Comparison of ENCODE assay signal across 27 cellular contexts in genomic region chrX:22025751-22026150, GRCh38. TPM values are rescaled to one million over a fixed set of nuclear protein-coding genes. Genes with fewer than 3 reads are reported as not detected.
"Had no signal": no experiment of that assay in that cellular context is flagged by ENCODE, and none has a peak within 500 bp of the region (broad histone marks: within the 10 kb centered on the region; RNA-seq: fewer than 3 reads in every experiment).

No MANE protein-coding gene starts in this region.

- H3K27me3 Mint-ChIP-seq: activated naive CD8-positive, alpha-beta T cell treated with anti-CD3 and anti-CD28 coated beads for 36 hours; dendritic cell treated with granulocyte-macrophage colony-stimulating factor and Interleukin-4, amounts not matched to agents 40 ng/mL and 50 ng/mL, for 4 days; stimulated activated memory B cell treated with anti-CD40 and anti-IgM and Interleukin-4, amounts not matched to agents 10 μg/mL and 1 μg/mL and 100 μg/mL, for 72 hours; T-helper 17 cell had no signal

- H3K27me3 ChIP-seq: foreskin keratinocyte, ovary, stomach, suprapubic skin, tibial nerve, uterus had no signal

- H3K27ac Mint-ChIP-seq: activated naive CD8-positive, alpha-beta T cell treated with anti-CD3 and anti-CD28 coated beads for 36 hours; activated T-helper 2 cell treated with anti-CD3 and anti-CD28 coated beads, Interferon-gamma antibody, Interleukin-2, Interleukin-4, amounts not matched to agents 10 μg/mL and 5 μg/mL and 100 μg/mL, durations not matched to agents 14 hours and 24 hours and 36 hours; dendritic cell treated with granulocyte-macrophage colony-stimulating factor and Interleukin-4, amounts not matched to agents 40 ng/mL and 50 ng/mL, for 4 days; mesothelial cell of epicardium; naive thymus-derived CD8-positive, alpha-beta T cell; stimulated activated memory B cell treated with anti-CD40 and anti-IgM and Interleukin-4, amounts not matched to agents 10 μg/mL and 1 μg/mL and 100 μg/mL, for 72 hours; T-helper 17 cell had no signal

- H3K9me3 Mint-ChIP-seq: activated naive CD8-positive, alpha-beta T cell treated with anti-CD3 and anti-CD28 coated beads for 36 hours; activated T-cell treated with anti-CD3 and anti-CD28 coated beads, Interleukin-2, amount 50 U/mL, for 4 hours; activated T-helper 2 cell treated with anti-CD3 and anti-CD28 coated beads, Interferon-gamma antibody, Interleukin-2, Interleukin-4, amounts not matched to agents 10 μg/mL and 5 μg/mL and 100 μg/mL, durations not matched to agents 14 hours and 24 hours and 36 hours; dendritic cell treated with granulocyte-macrophage colony-stimulating factor and Interleukin-4, amounts not matched to agents 40 ng/mL and 50 ng/mL, for 4 days; naive thymus-derived CD8-positive, alpha-beta T cell; stimulated activated memory B cell treated with anti-CD40 and anti-IgM and Interleukin-4, amounts not matched to agents 10 μg/mL and 1 μg/mL and 100 μg/mL, for 72 hours had no signal

- H3K27ac ChIP-seq: foreskin keratinocyte, left ventricle myocardium inferior, ovary, psoas muscle, skin epidermis, stomach, suprapubic skin, tibial nerve, uterus had no signal

- FAIRE-seq: endometrium had no signal

- H3K4me3 ChIP-seq: left ventricle myocardium inferior, ovary, psoas muscle, skin epidermis, stomach, suprapubic skin, tibial nerve, uterus had no signal

- ATAC-seq: activated T-cell treated with anti-CD3 and anti-CD28 coated beads, Interleukin-2, amount 50 U/mL, for 4 hours; foreskin keratinocyte; naive thymus-derived CD8-positive, alpha-beta T cell; psoas muscle; right cardiac atrium; stimulated activated memory B cell treated with anti-CD40 and anti-IgM and Interleukin-4, amounts not matched to agents 10 μg/mL and 1 μg/mL and 100 μg/mL, for 72 hours; T-helper 17 cell had no signal

- H3K36me3 ChIP-seq: left ventricle myocardium inferior, ovary, stomach, suprapubic skin, tibial nerve, uterus had no signal

- H3K4me1 ChIP-seq: foreskin keratinocyte, left ventricle myocardium inferior, psoas muscle, stomach, suprapubic skin, tibial nerve, uterus had no signal

- H3K9me3 ChIP-seq: left ventricle myocardium inferior, ovary, psoas muscle, suprapubic skin, tibial nerve, uterus had no signal

- DNase-seq: activated CD4-positive, alpha-beta T cell treated with anti-CD3 and anti-CD28 coated beads for 4 hours; activated CD4-positive, alpha-beta T cell treated with anti-CD3 and anti-CD28 coated beads, Interleukin-2, amount 50 U/mL, for 48 hours; activated CD4-positive, CD25-positive, alpha-beta regulatory T cell; activated CD8-positive, alpha-beta memory T cell treated with anti-CD3 and anti-CD28 coated beads, Interleukin-2, amount 50 U/mL, for 48 hours; activated naive CD4-positive, alpha-beta T cell treated with Interleukin-2 at 50 U/mL for 16 hours; activated naive CD8-positive, alpha-beta T cell treated with anti-CD3 and anti-CD28 coated beads for 36 hours; activated T-cell treated with anti-CD3 and anti-CD28 coated beads, Interleukin-2, amount 50 U/mL, for 4 hours; amniotic stem cell; effector CD4-positive, alpha-beta T cell; foreskin keratinocyte; hippocampal formation; left ventricle myocardium inferior; naive thymus-derived CD8-positive, alpha-beta T cell; ovary; psoas muscle; right cardiac atrium; stomach; T-helper 17 cell; uterus had no signal

- H3K4me3 Mint-ChIP-seq: activated naive CD8-positive, alpha-beta T cell treated with anti-CD3 and anti-CD28 coated beads for 36 hours; activated T-cell treated with anti-CD3 and anti-CD28 coated beads, Interleukin-2, amount 50 U/mL, for 4 hours; dendritic cell treated with granulocyte-macrophage colony-stimulating factor and Interleukin-4, amounts not matched to agents 40 ng/mL and 50 ng/mL, for 4 days; mesothelial cell of epicardium; naive thymus-derived CD8-positive, alpha-beta T cell; stimulated activated memory B cell treated with anti-CD40 and anti-IgM and Interleukin-4, amounts not matched to agents 10 μg/mL and 1 μg/mL and 100 μg/mL, for 72 hours; T-helper 17 cell had no signal

- H3K4me1 Mint-ChIP-seq: mesothelial cell of epicardium, T-helper 17 cell had no signal

- H3K36me3 Mint-ChIP-seq: naive thymus-derived CD8-positive, alpha-beta T cell had no signal

RNA-seq across cellular contexts. Expression of gene PHEX, which starts 6.4 kb away (rescaled TPM):
- polyA plus RNA-seq: naive thymus-derived CD8-positive, alpha-beta T cell had no signal
